ENCODE assay signal across 7 cellular contexts in genomic region chr19:3557461-3558248, GRCh38. TPM values are rescaled to one million over a fixed set of nuclear protein-coding genes. Genes with fewer than 3 reads are reported as not detected.
DNase-seq lines count a peak whose midpoint lies in the region; ATAC-seq, FAIRE-seq and TF ChIP-seq lines count a peak whose summit lies in the region.

TSS of gene MFSD12 (minus strand) at chr19:3557586. CDS start at chr19:3557403, 183 bp downstream.

- H2AFZ ChIP-seq in astrocyte (ENCODE audit: low read depth, low read length) (peak within 1 kb of the TSS; percentile 90), hepatocyte (peak within 1 kb of the TSS; percentile 93)

- H4K20me1 ChIP-seq in astrocyte (ENCODE audit: insufficient read depth, low read length) (peaks cover 36% of the 10 kb centered on the region), hepatocyte (ENCODE audit: insufficient read depth, poor library complexity, severe bottlenecking) (peaks cover 5% of the 10 kb centered on the region)

- H3K27ac ChIP-seq in astrocyte (ENCODE audit: low read depth, low read length) (peak within 1 kb of the TSS; percentile 81), hepatocyte (peak within 1 kb of the TSS; percentile 48)

- peak within 1 kb of the TSS; percentile 89 for H3K4me3 ChIP-seq in astrocyte (ENCODE audit: insufficient read depth, low read depth, low read length)
- peak within 1 kb of the TSS; percentile 88 for H3K4me3 ChIP-seq in hepatocyte
- H3K4me3 ChIP-seq in retinal pigment epithelial cell (ENCODE audit: low read length), result peak within 1 kb of the TSS; percentile 74

- H3K36me3 ChIP-seq in astrocyte (ENCODE audit: insufficient read depth, low read length), result no peaks in the 10 kb centered on the region
- H3K36me3 ChIP-seq in hepatocyte (replicated peaks; ENCODE audit: insufficient read depth, low read depth), result no peaks in the 10 kb centered on the region

- H3K27ac Mint-ChIP-seq in astrocyte (ENCODE audit: unreplicated experiment), result peak within 1 kb of the TSS; percentile 87

- no peaks in the 10 kb centered on the region for H3K9me3 Mint-ChIP-seq in astrocyte (ENCODE audit: unreplicated experiment)

- peaks cover 23% of the 10 kb centered on the region for H3K4me1 Mint-ChIP-seq in astrocyte (ENCODE audit: low read depth, unreplicated experiment)

- H3K9me2 ChIP-seq in hepatocyte (replicated peaks; ENCODE audit: insufficient read depth), result no peaks in the 10 kb centered on the region

- H3K4me1 ChIP-seq in astrocyte (ENCODE audit: insufficient read depth, low read length) (peaks cover 35% of the 10 kb centered on the region), hepatocyte (ENCODE audit: insufficient read depth) (peaks cover 19% of the 10 kb centered on the region)

- H3K79me2 ChIP-seq in astrocyte (ENCODE audit: insufficient read depth, low read length), result peaks cover 43% of the 10 kb centered on the region
- peaks cover 14% of the 10 kb centered on the region for H3K79me2 ChIP-seq in hepatocyte

- no peaks in the 10 kb centered on the region for H3K27me3 ChIP-seq in astrocyte (ENCODE audit: insufficient read depth, low read length)
- no peaks in the 10 kb centered on the region for H3K27me3 ChIP-seq in hepatocyte

- under 1% methylated on average over 56 of the region's 81 CpGs for WGBS in hepatocyte (ENCODE audit: low lambda C conversion rate, missing lambda C conversion rate)

- no peak for TF ChIP-seq CTCF in astrocyte (IDR thresholded peaks at IDR 0.05; ENCODE audit: insufficient read depth, low read depth, low read length)
- no peak for TF ChIP-seq CTCF in hepatocyte (IDR thresholded peaks at IDR 0.05; ENCODE audit: poor library complexity)
- TF ChIP-seq CTCF in retinal pigment epithelial cell (conservative IDR thresholded peaks at IDR 0.05; ENCODE audit: low read depth, low read length), result no peak

- peaks cover 9% of the 10 kb centered on the region for H3K36me3 Mint-ChIP-seq in astrocyte (ENCODE audit: low read depth, unreplicated experiment)

- DNase-seq in NCI-H1930 (lab: John Stamatoyannopoulos, UW), result peak; percentile 77 to 88
- DNase-seq in T-helper 22 cell (ENCODE audit: low read depth), result peak; percentile 85
- peak; percentile 91 for DNase-seq in astrocyte (ENCODE audit: low read depth)
- peak; percentile 98 for DNase-seq in hepatocyte (ENCODE audit: low spot score)
- DNase-seq in retinal pigment epithelial cell (ENCODE audit: low read depth), result peak; percentile 83

- H3K4me3 Mint-ChIP-seq in astrocyte (ENCODE audit: unreplicated experiment), result peak within 1 kb of the TSS; percentile 99

- H3K9me3 ChIP-seq in astrocyte (ENCODE audit: insufficient read depth, low read depth, low read length) (no peaks in the 10 kb centered on the region), hepatocyte (ENCODE audit: low read depth) (no peaks in the 10 kb centered on the region)

- FAIRE-seq in astrocyte (lab: Jason Lieb, UNC), result peak; percentile 86

- peak within 1 kb of the TSS; percentile 98 for H3K4me2 ChIP-seq in astrocyte (ENCODE audit: low read length)
- peak within 1 kb of the TSS; percentile 97 for H3K4me2 ChIP-seq in hepatocyte

- ATAC-seq in GM18508 (IDR thresholded peaks at IDR 0.05; ENCODE audit: insufficient read depth, unreplicated experiment), result peak; percentile 51
- ATAC-seq in HG02973 (IDR thresholded peaks at IDR 0.05; ENCODE audit: unreplicated experiment), result peak; percentile 70

- no peaks in the 10 kb centered on the region for H3K27me3 Mint-ChIP-seq in astrocyte (ENCODE audit: low read depth, unreplicated experiment)

- H3K9ac ChIP-seq in astrocyte (ENCODE audit: low read length), result peak within 1 kb of the TSS; percentile 87

RNA-seq across cellular contexts. Expression of gene MFSD12, which starts in this region (rescaled TPM):
- 181 and 201 TPM in 2 replicates for total RNA-seq in astrocyte
- 39.3 and 44.7 TPM in 2 replicates for total RNA-seq in hepatocyte
- 57.7 and 63.5 TPM in 2 replicates for polyA plus RNA-seq in hepatocyte

Comparison
In these comparisons a context has a peak if more than half of its experiments do, and no peak if none do; other contexts are left out.
1. Peak in every context shown above with its lines: DNase-seq, ATAC-seq, H3K4me3 ChIP-seq and H3K27ac ChIP-seq.